In genomic region chr12:47736877-47737676, GRCh38 we compare ENCODE assay signal across 11 cellular contexts. TPM values are rescaled to one million over a fixed set of nuclear protein-coding genes. Genes with fewer than 3 reads are reported as not detected.
A peak's percentile ranks its signal among the peaks of the same experiment; 100 is the strongest.
DNase-seq lines count a peak whose midpoint lies in the region; ATAC-seq and TF ChIP-seq lines count a peak whose summit lies in the region.
"Had no signal": no experiment of that assay in that cellular context is flagged by ENCODE, and none has a peak within 500 bp of the region (broad histone marks: within the 10 kb centered on the region; RNA-seq: fewer than 3 reads in every experiment).

No MANE protein-coding gene starts in this region.

- H3K4me1 ChIP-seq in sigmoid colon, result peaks cover 0 to 53% (median 44%) of the 10 kb centered on the region in 4 donors

- 55 to 67% methylated on average over 19 of the region's 19 CpGs for WGBS in sigmoid colon, 2 donors

- H3K4me3 Mint-ChIP-seq in brain, result peak overlapping the region in 4 of 5 experiments; percentile 0 to 33 (median 20)

- H3K36me3 Mint-ChIP-seq in brain, result no peaks in the 10 kb centered on the region

- intact Hi-C loops in sigmoid colon (cut with DNase I), result loop anchor here (1.0 to 2.0 kb wide), 3 partner anchors 18 to 102 kb away; no protein-coding TSS in a partner anchor

- no peaks in the 10 kb centered on the region for H3K9me3 ChIP-seq in sigmoid colon

- peaks cover 3% of the 10 kb centered on the region for H3K27me3 Mint-ChIP-seq in brain

- TF ChIP-seq CTCF in brain (conservative IDR thresholded peaks at IDR 0.05), result no peak
- TF ChIP-seq CTCF in sigmoid colon (IDR thresholded peaks at IDR 0.05), result peak in 1 of 4 experiments; percentile 12

- TF ChIP-seq POLR2A in sigmoid colon (IDR thresholded peaks at IDR 0.05), result no peak

- peak overlapping the region; percentile 80 to 95 (median 93) for H3K27ac Mint-ChIP-seq in brain

- no peaks in the 10 kb centered on the region for H3K27me3 ChIP-seq in sigmoid colon

- peak in 1 of 4 donors; percentile 14 for TF ChIP-seq EP300 in sigmoid colon (IDR thresholded peaks at IDR 0.05)

- peak overlapping the region; percentile 78 to 83 (median 82) for H3K27ac ChIP-seq in sigmoid colon

- ATAC-seq in HG02973 (IDR thresholded peaks at IDR 0.05; ENCODE audit: unreplicated experiment), result no peak
- ATAC-seq in GM19463 (IDR thresholded peaks at IDR 0.05; ENCODE audit: unreplicated experiment), result no peak
- no peak for ATAC-seq in GM21737 (IDR thresholded peaks at IDR 0.05; ENCODE audit: unreplicated experiment)

- H3K36me3 ChIP-seq in sigmoid colon, result no peaks in the 10 kb centered on the region

- peak overlapping the region in 2 of 4 donors; percentile 2 for H3K4me3 ChIP-seq in sigmoid colon

- no peaks in the 10 kb centered on the region for H3K9me3 Mint-ChIP-seq in brain

- H3K4me1 Mint-ChIP-seq in brain, result peaks cover 86% of the 10 kb centered on the region

- peak; percentile 87 for DNase-seq in GM03348 (ENCODE audit: low spot score)
- DNase-seq in iPS-NIHi7 (ENCODE audit: extremely low spot score), result peak; percentile 41
- DNase-seq in sigmoid colon, result peak; percentile 96
- DNase-seq in DMS79 treated with DMSO at 0.1 percent for 48 hours (lab: John Stamatoyannopoulos, UW), result no peak
- DNase-seq: activated effector memory CD4-positive, alpha-beta T cell treated with Interleukin-2 at 50 U/mL for 16 hours; NCI-H510A treated with DMSO at 0.1 percent for 48 hours had no signal

RNA-seq across cellular contexts. Expression of gene ENDOU, which starts 11.8 kb away (rescaled TPM):
- 0.80 TPM for polyA plus RNA-seq in brain (ENCODE audit: insufficient read depth, low read depth, low replicate concordance)
- 1 to 10 TPM in 1 of 4 donors, under 1 TPM in 2, not detected in 1; 0.36 to 1.6 (median 0.49) TPM for total RNA-seq in sigmoid colon
- under 1 TPM in 1 of 3 donors, not detected in 2; 0.25 TPM for polyA plus RNA-seq in sigmoid colon
- total RNA-seq: mononuclear cell had no signal

RNA-seq across cellular contexts. Expression of gene RAPGEF3, which starts 21.6 kb away (rescaled TPM):
- polyA plus RNA-seq in brain (ENCODE audit: insufficient read depth, low read depth, low replicate concordance) (10.3 TPM), sigmoid colon (10 to 100 TPM in 1 of 3 donors, 1 to 10 TPM in 2; 3.9 to 16.2 (median 4.2) TPM)
- total RNA-seq in sigmoid colon, result 10 to 100 TPM; 13.8 to 36.8 (median 14.6) TPM

RNA-seq across cellular contexts. Expression of gene RPAP3, which starts 31.2 kb away (rescaled TPM):
- 6.2 TPM for polyA plus RNA-seq in brain (ENCODE audit: insufficient read depth, low read depth, low replicate concordance)
- total RNA-seq in sigmoid colon, result 10 to 100 TPM; 21.0 to 29.3 (median 25.6) TPM
- 10 to 100 TPM in 2 of 3 donors, 1 to 10 TPM in 1; 6.7 to 14.5 (median 10.2) TPM for polyA plus RNA-seq in sigmoid colon

RNA-seq across cellular contexts. Expression of gene SLC48A1, which starts 36.0 kb away (rescaled TPM):
- polyA plus RNA-seq in brain (ENCODE audit: insufficient read depth, low read depth, low replicate concordance) (77.4 TPM), sigmoid colon (10 to 100 TPM in 2 of 3 donors, 1 to 10 TPM in 1; 6.9 to 14.2 (median 12.0) TPM)
- 10 to 100 TPM; 30.3 to 46.6 (median 32.2) TPM for total RNA-seq in sigmoid colon
